Comparison of ENCODE assay signal across 15 cellular contexts in genomic region chr4:30385650-30386049, GRCh38.
"Had no signal": no experiment of that assay in that cellular context is flagged by ENCODE, and none has a peak within 500 bp of the region (broad histone marks: within the 10 kb centered on the region; RNA-seq: fewer than 3 reads in every experiment).

No MANE protein-coding gene starts in this region.

- H3K27me3 ChIP-seq: adrenal gland, foreskin keratinocyte, tibial artery, uterus had no signal

- H3K4me3 Mint-ChIP-seq: activated CD4-positive, alpha-beta memory T cell treated with anti-CD3 and anti-CD28 coated beads for 36 hours; activated CD8-positive, alpha-beta memory T cell treated with anti-CD3 and anti-CD28 coated beads, Interleukin-2, amount 10 ng/mL, durations not matched to agents 7 days and 5 days; activated naive CD4-positive, alpha-beta T cell treated with anti-CD3 and anti-CD28 coated beads, Interleukin-2, amount 50 U/mL, for 24 hours; nephron had no signal

- H3K27ac ChIP-seq: adrenal gland, foreskin keratinocyte, tibial artery, uterus had no signal

- H3K4me1 Mint-ChIP-seq: activated CD8-positive, alpha-beta memory T cell treated with anti-CD3 and anti-CD28 coated beads, Interleukin-2, amount 10 ng/mL, durations not matched to agents 7 days and 5 days; activated naive CD4-positive, alpha-beta T cell treated with anti-CD3 and anti-CD28 coated beads, Interleukin-2, amount 50 U/mL, for 24 hours; nephron had no signal

- H3K9me3 Mint-ChIP-seq: activated naive CD4-positive, alpha-beta T cell treated with anti-CD3 and anti-CD28 coated beads, Interleukin-2, amount 50 U/mL, for 24 hours had no signal

- DNase-seq: activated CD4-positive, alpha-beta memory T cell treated with anti-CD3 and anti-CD28 coated beads for 36 hours; activated CD4-positive, alpha-beta T cell treated with anti-CD3 and anti-CD28 coated beads for 1 hour; activated CD8-positive, alpha-beta memory T cell treated with anti-CD3 and anti-CD28 coated beads, Interleukin-2, amount 10 ng/mL, durations not matched to agents 7 days and 5 days; activated T-cell treated with anti-CD3 and anti-CD28 coated beads, Interleukin-2, amount 50 U/mL, for 1 hour; adrenal gland; kidney glomerular epithelial cell; nucleus accumbens; posterior cingulate gyrus; stimulated activated CD4-positive, alpha-beta T cell treated with anti-CD3 and anti-CD28 coated beads, Interleukin-2, amount 100 ng/mL, for 48 hours; stimulated activated naive CD4-positive, alpha-beta T cell; tibial artery; uterus had no signal

- H3K4me1 ChIP-seq: adrenal gland, foreskin keratinocyte, tibial artery, uterus had no signal

- H3K4me3 ChIP-seq: adrenal gland, tibial artery, uterus had no signal

- H3K27me3 Mint-ChIP-seq: activated CD4-positive, alpha-beta memory T cell treated with anti-CD3 and anti-CD28 coated beads for 36 hours; activated CD8-positive, alpha-beta memory T cell treated with anti-CD3 and anti-CD28 coated beads, Interleukin-2, amount 10 ng/mL, durations not matched to agents 7 days and 5 days; activated naive CD4-positive, alpha-beta T cell treated with anti-CD3 and anti-CD28 coated beads, Interleukin-2, amount 50 U/mL, for 24 hours had no signal

- ATAC-seq: activated CD8-positive, alpha-beta memory T cell treated with anti-CD3 and anti-CD28 coated beads, Interleukin-2, amount 10 ng/mL, durations not matched to agents 7 days and 5 days had no signal

- H3K27ac Mint-ChIP-seq: activated CD4-positive, alpha-beta memory T cell treated with anti-CD3 and anti-CD28 coated beads for 36 hours; activated CD8-positive, alpha-beta memory T cell treated with anti-CD3 and anti-CD28 coated beads, Interleukin-2, amount 10 ng/mL, durations not matched to agents 7 days and 5 days; activated naive CD4-positive, alpha-beta T cell treated with anti-CD3 and anti-CD28 coated beads, Interleukin-2, amount 50 U/mL, for 24 hours; nephron had no signal

- H3K36me3 ChIP-seq: adrenal gland, tibial artery, uterus had no signal

- H3K36me3 Mint-ChIP-seq: activated CD4-positive, alpha-beta memory T cell treated with anti-CD3 and anti-CD28 coated beads for 36 hours; activated CD8-positive, alpha-beta memory T cell treated with anti-CD3 and anti-CD28 coated beads, Interleukin-2, amount 10 ng/mL, durations not matched to agents 7 days and 5 days; activated naive CD4-positive, alpha-beta T cell treated with anti-CD3 and anti-CD28 coated beads, Interleukin-2, amount 50 U/mL, for 24 hours had no signal

- H3K9me3 ChIP-seq: adrenal gland, uterus had no signal
